28 cellular contexts compared by ENCODE assay signal in genomic region chr1:36514501-36514900, GRCh38. TPM values are rescaled to one million over a fixed set of nuclear protein-coding genes. Genes with fewer than 3 reads are reported as not detected.
A peak's percentile ranks its signal among the peaks of the same experiment; 100 is the strongest.
DNase-seq lines count a peak whose midpoint lies in the region; ATAC-seq, FAIRE-seq and TF ChIP-seq lines count a peak whose summit lies in the region.
"Had no signal": no experiment of that assay in that cellular context is flagged by ENCODE, and none has a peak within 500 bp of the region (broad histone marks: within the 10 kb centered on the region; RNA-seq: fewer than 3 reads in every experiment).

No MANE protein-coding gene starts in this region.

- H3K9ac ChIP-seq in HepG2 (ENCODE audit: insufficient read depth, low read depth, low read length) (no peak overlapping the region), H1 (replicated peaks in 1 of 4; ENCODE audit: extremely low read depth in 1 of 4, low read depth in 3 of 4, low read length in 3 of 4) (no peak overlapping the region; a peak in 1 of 7 replicates)
- H3K9ac ChIP-seq: BLaER1 had no signal

- TF ChIP-seq RAD21 in HepG2 (CRISPR knock-in tag; IDR thresholded peaks at IDR 0.05): no peak
- no peak for TF ChIP-seq RAD21 in H1 (IDR thresholded peaks at IDR 0.05 in 1 of 2, conservative IDR thresholded peaks at IDR 0.05 in 1 of 2; ENCODE audit: low read depth in 2 of 2, low read length in 2 of 2)

- no peaks in the 10 kb centered on the region for H3K79me2 ChIP-seq in HepG2 (ENCODE audit: insufficient read depth, low read length)
- H3K79me2 ChIP-seq in H1 (ENCODE audit: control insufficient read depth in 1 of 2, insufficient read depth in 2 of 2, low read length in 2 of 2): no peaks in the 10 kb centered on the region

- H3K4me3 ChIP-seq in HepG2 (replicated peaks in 1 of 3; ENCODE audit: insufficient read depth in 1 of 3, low read depth in 2 of 3, low read length in 3 of 3): no peak overlapping the region
- H3K4me3 ChIP-seq in right lobe of liver: no peak overlapping the region
- no peak overlapping the region for H3K4me3 ChIP-seq in H1 (ENCODE audit: extremely low read depth in 1 of 4, insufficient read depth in 2 of 4, low read depth in 3 of 4, low read length in 4 of 4)
- no peak overlapping the region for H3K4me3 ChIP-seq in neutrophil (ENCODE audit: low read depth in 1 of 2, low read length in 1 of 2)
- no peak overlapping the region for H3K4me3 ChIP-seq in upper lobe of right lung
- no peak overlapping the region for H3K4me3 ChIP-seq in brain microvascular endothelial cell (ENCODE audit: low read depth, low read length)
- H3K4me3 ChIP-seq: BLaER1, MG63, SJSA1 had no signal

- no peak overlapping the region for H2AK5ac ChIP-seq in H1 (ENCODE audit: low read depth, low read length)

- H2AFZ ChIP-seq in HepG2 (ENCODE audit: low read length): no peak overlapping the region
- H2AFZ ChIP-seq in H1 (ENCODE audit: low read length): no peak overlapping the region

- 0 out of 2 replicates have a peak overlapping the region, but pooled peaks have one; percentile 3 for H2BK5ac ChIP-seq in H1 (ENCODE audit: low read depth, low read length)

- no peak overlapping the region for H3K4ac ChIP-seq in H1 (replicated peaks; ENCODE audit: insufficient read length, low read depth, low read length)

- CTCF ChIA-PET in HepG2 (lab: Yijun Ruan, JAX; ENCODE audit: low intra/inter-chr PET ratio, low total read pairs): no interaction called here
- CTCF ChIA-PET in H1 (lab: Charles Lee; ENCODE audit: partially characterized antibody): interaction anchor here (0.6 to 6.5 kb wide), 16 partner anchors 8 to 1896 kb away, joined by 3 to 62 read pairs (median 4); no protein-coding TSS in a partner anchor
- CTCF ChIA-PET in activated CD4-positive, alpha-beta T cell treated with anti-CD3 and anti-CD28 coated beads, Interleukin-2, amount 10 ng/mL, durations not matched to agents 7 days and 5 days (lab: Charles Lee): interaction anchor here (0.6 to 3.1 kb wide), 2 partner anchors 8 to 148 kb away, joined by 3 to 13 read pairs; no protein-coding TSS in a partner anchor

- POLR2A ChIA-PET in HepG2 (lab: Yijun Ruan, JAX): interaction anchor here (0.7 kb wide), 1 partner anchor 43 kb away, joined by 3 read pairs; no protein-coding TSS in a partner anchor
- POLR2A ChIA-PET in H1 (lab: Charles Lee; ENCODE audit: partially characterized antibody): no interaction called here
- POLR2A ChIA-PET in activated CD4-positive, alpha-beta T cell treated with anti-CD3 and anti-CD28 coated beads, Interleukin-2, amount 10 ng/mL, durations not matched to agents 7 days and 5 days (lab: Charles Lee): no interaction called here

- H3K18ac ChIP-seq in H1 (ENCODE audit: extremely low read depth, low read length): no peak overlapping the region

- no peak for FAIRE-seq in HepG2 (lab: Jason Lieb, UNC)
- FAIRE-seq in H1 (lab: Jason Lieb, UNC): no peak
- FAIRE-seq: A204.1, D721Med had no signal

- H3K9me3 ChIP-seq in HepG2 (ENCODE audit: low read length) (no peaks in the 10 kb centered on the region), right lobe of liver (no peaks in the 10 kb centered on the region), H1 (ENCODE audit: insufficient read depth in 2 of 2, low read depth in 1 of 2, low read length in 1 of 2) (no peaks in the 10 kb centered on the region), neutrophil (no peaks in the 10 kb centered on the region), upper lobe of right lung (no peaks in the 10 kb centered on the region)
- H3K9me3 ChIP-seq: BLaER1, MG63, SJSA1 had no signal

- WGBS in HepG2 (ENCODE audit: low lambda C conversion rate): 67% methylated on average over 11 of the region's 18 CpGs
- WGBS in right lobe of liver (ENCODE audit: insufficient coverage, low coverage, low lambda C conversion rate, missing lambda C conversion rate): no CpG with 5 or more reads among the region's 18 CpGs
- 93% methylated on average over 18 of the region's 18 CpGs; no CpG with 5 or more reads in 1 of the 2 experiments for WGBS in H1 (ENCODE audit: extremely low coverage in 1 of 2, insufficient coverage in 1 of 2, insufficient read length in 1 of 2, insufficient replicate concordance in 2 of 2, low coverage in 1 of 2, low lambda C conversion rate in 2 of 2, missing lambda C conversion rate in 1 of 2), 2 experiments

- no peak overlapping the region for H4K8ac ChIP-seq in H1 (ENCODE audit: extremely low read depth, insufficient read depth, low read length)

- intact Hi-C loops in HepG2 (cut with micrococcal nuclease; ENCODE audit: unreplicated experiment) (no loop called here), right lobe of liver (cut with DNase I) (no loop called here), upper lobe of right lung (cut with DNase I) (no loop called here)

- H4K5ac ChIP-seq in H1 (ENCODE audit: insufficient read length, low read depth, low read length): no peak overlapping the region

- no peak overlapping the region for H3K56ac ChIP-seq in H1 (replicated peaks; ENCODE audit: insufficient read length, low read depth, low read length)

- no peak for DNase-seq in HepG2 (ENCODE audit: low spot score)
- no peak for DNase-seq in right lobe of liver
- no peak for DNase-seq in H1 (ENCODE audit: low read depth in 1 of 2, low spot score in 2 of 2)
- peak; percentile 47 for DNase-seq in upper lobe of right lung
- DNase-seq in activated CD4-positive, alpha-beta T cell treated with anti-CD3 and anti-CD28 coated beads, Interleukin-2, amount 10 ng/mL, durations not matched to agents 7 days and 5 days: no peak
- DNase-seq in brain microvascular endothelial cell: no peak
- DNase-seq in stimulated activated naive CD4-positive, alpha-beta T cell (lab: John Stamatoyannopoulos, UW): no peak
- DNase-seq: CD4-positive, alpha-beta T cell; GOT3; HCEC 1CT; MG63; NCI-H2029; NCI-H446; NCI-H524 treated with DMSO at 0.1 percent for 48 hours; NCI-H774; NK-92 treated with Interleukin-12 subunit alpha and Interleukin-12 subunit beta, amount 100 ng/mL, for 24 hours; Right ventricle myocardium superior; RPMI8226 had no signal

- H3K79me1 ChIP-seq in H1 (ENCODE audit: low read depth, low read length): no peaks in the 10 kb centered on the region

- no peak overlapping the region for H2BK120ac ChIP-seq in H1 (replicated peaks; ENCODE audit: low read depth, low read length)

- H3K23me2 ChIP-seq in H1 (ENCODE audit: low read depth, low read length): no peaks in the 10 kb centered on the region

- H3K27me3 Mint-ChIP-seq in activated CD4-positive, alpha-beta T cell treated with anti-CD3 and anti-CD28 coated beads, Interleukin-2, amount 10 ng/mL, durations not matched to agents 7 days and 5 days: no peaks in the 10 kb centered on the region

- H3K4me1 ChIP-seq in HepG2 (ENCODE audit: insufficient read depth, low read length): peaks cover 41% of the 10 kb centered on the region
- H3K4me1 ChIP-seq in right lobe of liver: no peaks in the 10 kb centered on the region
- peaks cover 0 to 4% (median 0%) of the 10 kb centered on the region in 4 experiments; a peak in 2 of 7 replicates for H3K4me1 ChIP-seq in H1 (replicated peaks in 1 of 4; ENCODE audit: control insufficient read depth in 3 of 4, insufficient read depth in 4 of 4, low read length in 3 of 4)
- peaks cover 52 to 60% of the 10 kb centered on the region in 2 experiments for H3K4me1 ChIP-seq in neutrophil (ENCODE audit: control insufficient read depth in 1 of 2, insufficient read depth in 1 of 2, low read depth in 1 of 2, low read length in 1 of 2)
- no peaks in the 10 kb centered on the region for H3K4me1 ChIP-seq in upper lobe of right lung
- H3K4me1 ChIP-seq: BLaER1, SJSA1 had no signal

- H3K4me1 Mint-ChIP-seq in activated CD4-positive, alpha-beta T cell treated with anti-CD3 and anti-CD28 coated beads, Interleukin-2, amount 10 ng/mL, durations not matched to agents 7 days and 5 days: peaks cover 4% of the 10 kb centered on the region

- no peaks in the 10 kb centered on the region for H3K36me3 ChIP-seq in HepG2 (replicated peaks in 1 of 2; ENCODE audit: control insufficient read depth in 1 of 2, insufficient read depth in 2 of 2, low read length in 2 of 2)
- no peaks in the 10 kb centered on the region for H3K36me3 ChIP-seq in right lobe of liver
- no peaks in the 10 kb centered on the region for H3K36me3 ChIP-seq in H1 (ENCODE audit: control insufficient read depth in 2 of 4, insufficient read depth in 4 of 4, low read length in 3 of 4)
- H3K36me3 ChIP-seq in neutrophil: no peaks in the 10 kb centered on the region
- H3K36me3 ChIP-seq in upper lobe of right lung: no peaks in the 10 kb centered on the region
- H3K36me3 ChIP-seq in brain microvascular endothelial cell (replicated peaks): no peaks in the 10 kb centered on the region
- H3K36me3 ChIP-seq: BLaER1, MG63, SJSA1 had no signal

- TF ChIP-seq POLR2A in HepG2 (IDR thresholded peaks at IDR 0.05; ENCODE audit: insufficient read depth in 1 of 2, low read depth in 2 of 2, low read length in 2 of 2) (no peak), right lobe of liver (IDR thresholded peaks at IDR 0.05) (no peak), H1 (IDR thresholded peaks at IDR 0.05; ENCODE audit: control extremely low read depth in 1 of 2, low read depth in 2 of 2, low read length in 2 of 2) (no peak)

- no peak overlapping the region for H3K27ac Mint-ChIP-seq in activated CD4-positive, alpha-beta T cell treated with anti-CD3 and anti-CD28 coated beads, Interleukin-2, amount 10 ng/mL, durations not matched to agents 7 days and 5 days
- H3K27ac Mint-ChIP-seq: CD4-positive, alpha-beta T cell had no signal

- no peak for TF ChIP-seq EP300 in HepG2 (IDR thresholded peaks at IDR 0.05; ENCODE audit: low read depth in 2 of 2, low read length in 2 of 2)
- no peak for TF ChIP-seq EP300 in HepG2 (CRISPR knock-in tag; IDR thresholded peaks at IDR 0.05; ENCODE audit: borderline replicate concordance)
- TF ChIP-seq EP300 in H1 (IDR thresholded peaks at IDR 0.05; ENCODE audit: borderline replicate concordance in 1 of 2, low read depth in 2 of 2, low read length in 2 of 2): no peak

- ATAC-seq in HepG2 (0 out of 3 replicates have a peak, but pooled peaks have one; percentile 5), right lobe of liver (no peak), upper lobe of right lung (no peak)

- no TSS peak for BruUV-seq in HepG2 (replicated peaks; lab: Mats Ljungman, UMichigan)

- no peaks in the 10 kb centered on the region for H4K20me1 ChIP-seq in HepG2 (ENCODE audit: insufficient read depth, low read length)
- no peaks in the 10 kb centered on the region for H4K20me1 ChIP-seq in H1 (replicated peaks in 1 of 2; ENCODE audit: control insufficient read depth in 1 of 2, insufficient read depth in 2 of 2, low read length in 2 of 2)
- H4K20me1 ChIP-seq: BLaER1 had no signal

- no peak overlapping the region for H2BK20ac ChIP-seq in H1 (ENCODE audit: low read length)

- H3K36me3 Mint-ChIP-seq in activated CD4-positive, alpha-beta T cell treated with anti-CD3 and anti-CD28 coated beads, Interleukin-2, amount 10 ng/mL, durations not matched to agents 7 days and 5 days (ENCODE audit: low read depth): no peaks in the 10 kb centered on the region

- no peak overlapping the region; the same call in 1 of the 2 replicates for H2BK15ac ChIP-seq in H1 (ENCODE audit: low read length)

- TF ChIP-seq CTCF in HepG2 (CRISPR knock-in tag; IDR thresholded peaks at IDR 0.05) (no peak), right lobe of liver (IDR thresholded peaks at IDR 0.05) (no peak), H1 (IDR thresholded peaks at IDR 0.05; ENCODE audit: control extremely low read depth in 1 of 3, insufficient read depth in 1 of 3, low read depth in 1 of 3, low read length in 3 of 3) (no peak), neutrophil (IDR thresholded peaks at IDR 0.05) (no peak), upper lobe of right lung (IDR thresholded peaks at IDR 0.05) (no peak), brain microvascular endothelial cell (IDR thresholded peaks at IDR 0.05; ENCODE audit: low read depth, low read length, missing control alignments) (no peak)

- H3K27ac ChIP-seq in HepG2 (ENCODE audit: extremely low read length, insufficient read depth, low read length): no peak overlapping the region
- H3K27ac ChIP-seq in right lobe of liver: no peak overlapping the region
- no peak overlapping the region for H3K27ac ChIP-seq in H1 (ENCODE audit: low read depth, low read length)
- H3K27ac ChIP-seq in neutrophil: peak overlapping the region; percentile 86
- H3K27ac ChIP-seq in upper lobe of right lung: no peak overlapping the region
- no peak overlapping the region for H3K27ac ChIP-seq in brain microvascular endothelial cell
- H3K27ac ChIP-seq: BLaER1, HL-60, SJSA1 had no signal

- H3K4me2 ChIP-seq in HepG2 (ENCODE audit: low read depth, low read length) (peak overlapping the region; percentile 25; the same call in 1 of the 2 replicates), H1 (ENCODE audit: insufficient read depth in 1 of 2, low read depth in 2 of 2, low read length in 2 of 2) (no peak overlapping the region)
- H3K4me2 ChIP-seq: BLaER1 had no signal

- H3K4me3 Mint-ChIP-seq in activated CD4-positive, alpha-beta T cell treated with anti-CD3 and anti-CD28 coated beads, Interleukin-2, amount 10 ng/mL, durations not matched to agents 7 days and 5 days: no peak overlapping the region
- H3K4me3 Mint-ChIP-seq: CD4-positive, alpha-beta T cell had no signal

- H3K14ac ChIP-seq in H1 (ENCODE audit: insufficient read length): no peak overlapping the region

- H4K91ac ChIP-seq in H1 (replicated peaks; ENCODE audit: insufficient read length, low read length): peak overlapping the region; percentile 33

- H3K23ac ChIP-seq in H1 (ENCODE audit: insufficient read length): no peak overlapping the region

- in situ Hi-C loops in HepG2 (cut with HindIII; ENCODE audit: extremely low pct_ligation_motif_present, low pct_unique_long_range_greater_than_20kb): no loop called here
- in situ Hi-C loops in brain microvascular endothelial cell (cut with HindIII; ENCODE audit: low pct_ligation_motif_present, low sequenced_read_pairs): no loop called here

- H3K9me3 Mint-ChIP-seq in activated CD4-positive, alpha-beta T cell treated with anti-CD3 and anti-CD28 coated beads, Interleukin-2, amount 10 ng/mL, durations not matched to agents 7 days and 5 days: no peaks in the 10 kb centered on the region
- H3K9me3 Mint-ChIP-seq: CD4-positive, alpha-beta T cell had no signal

- H3K27me3 ChIP-seq in HepG2 (ENCODE audit: control insufficient read depth in 1 of 2, insufficient read depth in 2 of 2, low read length in 2 of 2) (peaks cover 1 to 5% of the 10 kb centered on the region in 2 experiments; a peak in 2 of 5 replicates), right lobe of liver (no peaks in the 10 kb centered on the region), H1 (replicated peaks in 1 of 4; ENCODE audit: control insufficient read depth in 3 of 4, extremely low read depth in 1 of 4, insufficient read depth in 3 of 4, low read length in 3 of 4) (no peaks in the 10 kb centered on the region), neutrophil (no peaks in the 10 kb centered on the region), upper lobe of right lung (no peaks in the 10 kb centered on the region), brain microvascular endothelial cell (replicated peaks) (no peaks in the 10 kb centered on the region)
- H3K27me3 ChIP-seq: BLaER1, MG63 had no signal

- H2BK12ac ChIP-seq in H1 (ENCODE audit: low read depth, low read length): no peak overlapping the region; the same call in 1 of the 2 replicates

RNA-seq across cellular contexts. Expression of gene CSF3R, which starts 31.8 kb away (rescaled TPM):
- total RNA-seq in HepG2 (2016; rRNA removed; fragmentation: Illumina TruSeq; extraction: Trizol) (3.5 and 11.9 TPM in 2 replicates), right lobe of liver (10 to 100 TPM in 3 of 6 experiments, 1 to 10 TPM in 3; 4.1 to 14.0 (median 9.5) TPM), upper lobe of right lung (202 TPM)
- 2.8 and 3.1 TPM in 2 replicates for total RNA-seq in HepG2 (2016; cell fraction: cytosol; rRNA removed; fragmentation: Illumina TruSeq; extraction: Trizol; ENCODE audit: low read depth)
- total RNA-seq in HepG2 (2016; cell fraction: insoluble cytoplasmic fraction; rRNA removed; fragmentation: Illumina TruSeq; extraction: Trizol): 3.2 and 11.8 TPM in 2 replicates
- 5.6 and 6.3 TPM in 2 replicates for total RNA-seq in HepG2 (2016; cell fraction: membrane; rRNA removed; fragmentation: Illumina TruSeq; extraction: Trizol)
- total RNA-seq in HepG2 (2016; cell fraction: nucleus; rRNA removed; fragmentation: Illumina TruSeq; extraction: Trizol): 17.4 and 18.5 TPM in 2 replicates
- polyA plus RNA-seq in HepG2 (2011; rRNA removed) (28.8 and 45.4 TPM in 2 replicates), H1 (2011; rRNA removed) (not detected in 2 replicates)
- polyA plus RNA-seq in HepG2 (2011; cell fraction: cytosol; rRNA removed): 14.7 and 16.4 TPM in 2 replicates
- 91.0 and 108 TPM in 2 replicates for polyA plus RNA-seq in HepG2 (2011; cell fraction: nucleus; rRNA removed)
- polyA plus RNA-seq in HepG2 (2012): 30.0 and 40.7 TPM in 2 replicates
- 2.0 and 2.5 TPM in 2 replicates for polyA plus RNA-seq in HepG2 (2016; cell fraction: cytosol; fragmentation: Illumina TruSeq; extraction: Trizol; ENCODE audit: low read depth)
- 5.0 and 5.6 TPM in 2 replicates for polyA plus RNA-seq in HepG2 (2016; cell fraction: insoluble cytoplasmic fraction; fragmentation: Illumina TruSeq; extraction: Trizol; ENCODE audit: low read depth)
- polyA plus RNA-seq in HepG2 (2016; cell fraction: membrane; fragmentation: Illumina TruSeq; extraction: Trizol; ENCODE audit: low read depth): 5.1 and 5.2 TPM in 2 replicates
- polyA plus RNA-seq in HepG2 (2016; cell fraction: nucleus; fragmentation: Illumina TruSeq; extraction: Trizol; ENCODE audit: insufficient read depth, low read depth): 40.8 and 46.3 TPM in 2 replicates
- polyA minus RNA-seq in HepG2 (2011; rRNA and poly(A)+ RNA removed; ENCODE audit: low replicate concordance): 1.5 and 20.2 TPM in 2 replicates
- polyA minus RNA-seq in HepG2 (2011; cell fraction: cytosol; rRNA and poly(A)+ RNA removed): 6.9 and 10.3 TPM in 2 replicates
- polyA minus RNA-seq in HepG2 (2011; cell fraction: nucleus; rRNA and poly(A)+ RNA removed): 28.3 and 40.9 TPM in 2 replicates
- not detected in 2 replicates for total RNA-seq in H1 (2021; fragmentation: NEBNext Ultra II Directional; extraction: Animal tissue kit (Norgen Biotek cat#: 25700))
- polyA plus RNA-seq in H1 (2011; cell fraction: cytosol; rRNA removed): not detected
- 0.04 TPM for polyA plus RNA-seq in H1 (2011; cell fraction: nucleus; rRNA removed)
- 0.12 TPM in 1 of 4 replicates, not detected in the others for polyA plus RNA-seq in H1 (2012, experiment 1 of 2)
- polyA plus RNA-seq in H1 (2012, experiment 2 of 2): not detected
- not detected for polyA plus RNA-seq in H1 (2013, experiment 1 of 2)
- not detected for polyA plus RNA-seq in H1 (2013, experiment 2 of 2)
- not detected in 2 replicates for polyA minus RNA-seq in H1 (2011; rRNA and poly(A)+ RNA removed)
- polyA minus RNA-seq in H1 (2011; cell fraction: cytosol; rRNA and poly(A)+ RNA removed): not detected
- polyA minus RNA-seq in H1 (2011; cell fraction: nucleus; rRNA and poly(A)+ RNA removed): not detected
- total RNA-seq in activated CD4-positive, alpha-beta T cell treated with anti-CD3 and anti-CD28 coated beads, Interleukin-2, amount 10 ng/mL, durations not matched to agents 7 days and 5 days: under 1 TPM; 0.29 to 0.32 TPM
- total RNA-seq: Daoy, G401, LHCN-M2, SJSA1 had no signal
- polyA plus RNA-seq: AG04450 had no signal

RNA-seq across cellular contexts. Expression of gene MRPS15, which starts 50.3 kb away (rescaled TPM):
- total RNA-seq in HepG2 (2016; rRNA removed; fragmentation: Illumina TruSeq; extraction: Trizol): 113 and 137 TPM in 2 replicates
- total RNA-seq in HepG2 (2016; cell fraction: cytosol; rRNA removed; fragmentation: Illumina TruSeq; extraction: Trizol; ENCODE audit: low read depth): 206 and 254 TPM in 2 replicates
- 122 and 135 TPM in 2 replicates for total RNA-seq in HepG2 (2016; cell fraction: insoluble cytoplasmic fraction; rRNA removed; fragmentation: Illumina TruSeq; extraction: Trizol)
- total RNA-seq in HepG2 (2016; cell fraction: membrane; rRNA removed; fragmentation: Illumina TruSeq; extraction: Trizol): 170 and 207 TPM in 2 replicates
- 55.2 and 55.8 TPM in 2 replicates for total RNA-seq in HepG2 (2016; cell fraction: nucleus; rRNA removed; fragmentation: Illumina TruSeq; extraction: Trizol)
- 53.3 and 59.0 TPM in 2 replicates for polyA plus RNA-seq in HepG2 (2011; rRNA removed)
- polyA plus RNA-seq in HepG2 (2011; cell fraction: cytosol; rRNA removed): 63.3 and 64.9 TPM in 2 replicates
- polyA plus RNA-seq in HepG2 (2011; cell fraction: nucleus; rRNA removed): 32.6 and 45.2 TPM in 2 replicates
- polyA plus RNA-seq in HepG2 (2012): 46.7 and 60.7 TPM in 2 replicates
- polyA plus RNA-seq in HepG2 (2016; cell fraction: cytosol; fragmentation: Illumina TruSeq; extraction: Trizol; ENCODE audit: low read depth): 258 and 349 TPM in 2 replicates
- 167 TPM in 2 replicates for polyA plus RNA-seq in HepG2 (2016; cell fraction: insoluble cytoplasmic fraction; fragmentation: Illumina TruSeq; extraction: Trizol; ENCODE audit: low read depth)
- 198 and 246 TPM in 2 replicates for polyA plus RNA-seq in HepG2 (2016; cell fraction: membrane; fragmentation: Illumina TruSeq; extraction: Trizol; ENCODE audit: low read depth)
- 109 and 110 TPM in 2 replicates for polyA plus RNA-seq in HepG2 (2016; cell fraction: nucleus; fragmentation: Illumina TruSeq; extraction: Trizol; ENCODE audit: insufficient read depth, low read depth)
- 12.8 and 22.8 TPM in 2 replicates for polyA minus RNA-seq in HepG2 (2011; rRNA and poly(A)+ RNA removed; ENCODE audit: low replicate concordance)
- 16.6 and 17.9 TPM in 2 replicates for polyA minus RNA-seq in HepG2 (2011; cell fraction: cytosol; rRNA and poly(A)+ RNA removed)
- polyA minus RNA-seq in HepG2 (2011; cell fraction: nucleus; rRNA and poly(A)+ RNA removed): 21.8 and 27.1 TPM in 2 replicates
- 10 to 100 TPM; 44.9 to 63.6 (median 55.1) TPM for total RNA-seq in right lobe of liver
- 129 and 130 TPM in 2 replicates for total RNA-seq in H1 (2021; fragmentation: NEBNext Ultra II Directional; extraction: Animal tissue kit (Norgen Biotek cat#: 25700))
- 53.0 and 53.6 TPM in 2 replicates for polyA plus RNA-seq in H1 (2011; rRNA removed)
- polyA plus RNA-seq in H1 (2011; cell fraction: cytosol; rRNA removed): 93.7 TPM
- polyA plus RNA-seq in H1 (2011; cell fraction: nucleus; rRNA removed): 52.9 TPM
- 97.0 to 108 TPM (median 100 TPM) in 4 replicates for polyA plus RNA-seq in H1 (2012, experiment 1 of 2)
- polyA plus RNA-seq in H1 (2012, experiment 2 of 2): 119 TPM
- 161 TPM for polyA plus RNA-seq in H1 (2013, experiment 1 of 2)
- 167 TPM for polyA plus RNA-seq in H1 (2013, experiment 2 of 2)
- polyA minus RNA-seq in H1 (2011; rRNA and poly(A)+ RNA removed): 24.3 and 24.6 TPM in 2 replicates
- 27.2 TPM for polyA minus RNA-seq in H1 (2011; cell fraction: cytosol; rRNA and poly(A)+ RNA removed)
- 26.8 TPM for polyA minus RNA-seq in H1 (2011; cell fraction: nucleus; rRNA and poly(A)+ RNA removed)
- 65.0 TPM for total RNA-seq in upper lobe of right lung
- total RNA-seq in activated CD4-positive, alpha-beta T cell treated with anti-CD3 and anti-CD28 coated beads, Interleukin-2, amount 10 ng/mL, durations not matched to agents 7 days and 5 days: 100 to 1,000 TPM in 1 of 2 experiments, 10 to 100 TPM in 1; 81.9 to 101 TPM

Comparison
In these comparisons a context has a peak if more than half of its experiments do, and no peak if none do; other contexts are left out.
1. RNA of gene CSF3R, which starts 31.8 kb away (total RNA-seq): 202 TPM in upper lobe of right lung (single experiment); 2.8 to 18.5 TPM in HepG2, 4.1 to 14.0 TPM in right lobe of liver, 0.29 to 0.32 TPM in activated CD4-positive, alpha-beta T cell treated with anti-CD3 and anti-CD28 coated beads, Interleukin-2, amount 10 ng/mL, durations not matched to agents 7 days and 5 days and not detected in H1; every median in the first group is over 10 times any median in the second.